Comparison of ENCODE assay signal across 1 cellular context in genomic region chr5:151014680-151015343, GRCh38.
A peak's percentile ranks its signal among the peaks of the same experiment; 100 is the strongest.
TF ChIP-seq lines count a peak whose summit lies in the region.

No MANE protein-coding gene starts in this region.

TF ChIP-seq in liver, 16 proteins besides CTCF, POLR2A, EP300 and RAD21 (continued from another document):
- TF ChIP-seq MAX (IDR thresholded peaks at IDR 0.05) (peak; percentile 86), ATF3 (IDR thresholded peaks at IDR 0.05) (no peak), RXRA (IDR thresholded peaks at IDR 0.05) (peak; percentile 81 to 94), REST (IDR thresholded peaks at IDR 0.05) (peak; percentile 76)
